In the genomic region with DNA sequence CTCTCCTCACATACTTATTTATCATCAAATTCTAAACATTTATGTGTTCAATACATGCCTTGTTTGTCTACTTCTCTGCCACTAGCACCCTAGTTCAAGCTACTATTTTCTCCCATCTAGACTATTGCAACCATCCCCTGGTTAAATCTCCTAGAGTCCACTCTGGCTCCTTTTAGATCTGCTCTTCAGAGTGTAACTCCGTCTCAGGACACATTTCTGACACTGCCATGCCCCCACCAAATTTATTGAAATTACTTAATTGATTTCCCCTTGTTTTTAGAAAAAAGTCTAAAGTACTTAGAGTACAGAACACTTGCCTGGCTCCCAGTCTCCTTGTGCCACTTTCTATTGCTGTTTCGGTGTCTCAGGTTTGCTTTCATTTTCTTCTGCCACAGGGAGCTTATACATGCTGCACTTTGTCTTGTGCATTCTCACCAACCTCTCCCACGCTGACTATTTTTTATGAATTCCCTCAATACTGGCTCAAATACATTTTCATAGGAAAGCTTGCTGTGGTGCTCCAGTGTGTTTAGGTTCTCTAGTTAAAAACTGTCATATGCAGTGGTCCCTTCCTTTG, we compare ENCODE assay signal across 1 cellular context.
TF ChIP-seq lines count a peak whose summit lies in the region.

No MANE protein-coding gene starts in this region.

TF ChIP-seq in HCT116, 20 proteins besides CTCF, POLR2A, EP300 and RAD21 (continued from another document):
- TF ChIP-seq, protein P1, sequence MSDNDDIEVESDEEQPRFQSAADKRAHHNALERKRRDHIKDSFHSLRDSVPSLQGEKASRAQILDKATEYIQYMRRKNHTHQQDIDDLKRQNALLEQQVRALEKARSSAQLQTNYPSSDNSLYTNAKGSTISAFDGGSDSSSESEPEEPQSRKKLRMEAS (IDR thresholded peaks at IDR 0.05), result no peak
- TF ChIP-seq, protein P2, sequence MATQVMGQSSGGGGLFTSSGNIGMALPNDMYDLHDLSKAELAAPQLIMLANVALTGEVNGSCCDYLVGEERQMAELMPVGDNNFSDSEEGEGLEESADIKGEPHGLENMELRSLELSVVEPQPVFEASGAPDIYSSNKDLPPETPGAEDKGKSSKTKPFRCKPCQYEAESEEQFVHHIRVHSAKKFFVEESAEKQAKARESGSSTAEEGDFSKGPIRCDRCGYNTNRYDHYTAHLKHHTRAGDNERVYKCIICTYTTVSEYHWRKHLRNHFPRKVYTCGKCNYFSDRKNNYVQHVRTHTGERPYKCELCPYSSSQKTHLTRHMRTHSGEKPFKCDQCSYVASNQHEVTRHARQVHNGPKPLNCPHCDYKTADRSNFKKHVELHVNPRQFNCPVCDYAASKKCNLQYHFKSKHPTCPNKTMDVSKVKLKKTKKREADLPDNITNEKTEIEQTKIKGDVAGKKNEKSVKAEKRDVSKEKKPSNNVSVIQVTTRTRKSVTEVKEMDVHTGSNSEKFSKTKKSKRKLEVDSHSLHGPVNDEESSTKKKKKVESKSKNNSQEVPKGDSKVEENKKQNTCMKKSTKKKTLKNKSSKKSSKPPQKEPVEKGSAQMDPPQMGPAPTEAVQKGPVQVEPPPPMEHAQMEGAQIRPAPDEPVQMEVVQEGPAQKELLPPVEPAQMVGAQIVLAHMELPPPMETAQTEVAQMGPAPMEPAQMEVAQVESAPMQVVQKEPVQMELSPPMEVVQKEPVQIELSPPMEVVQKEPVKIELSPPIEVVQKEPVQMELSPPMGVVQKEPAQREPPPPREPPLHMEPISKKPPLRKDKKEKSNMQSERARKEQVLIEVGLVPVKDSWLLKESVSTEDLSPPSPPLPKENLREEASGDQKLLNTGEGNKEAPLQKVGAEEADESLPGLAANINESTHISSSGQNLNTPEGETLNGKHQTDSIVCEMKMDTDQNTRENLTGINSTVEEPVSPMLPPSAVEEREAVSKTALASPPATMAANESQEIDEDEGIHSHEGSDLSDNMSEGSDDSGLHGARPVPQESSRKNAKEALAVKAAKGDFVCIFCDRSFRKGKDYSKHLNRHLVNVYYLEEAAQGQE (IDR thresholded peaks at IDR 0.05; ENCODE audit: low read depth), result no peak
- TF ChIP-seq JUND (IDR thresholded peaks at IDR 0.05) (no peak), ELF1 (IDR thresholded peaks at IDR 0.05; ENCODE audit: borderline replicate concordance, low read depth) (no peak), EZH2 (IDR thresholded peaks at IDR 0.05) (no peak), TCF7L2 (IDR thresholded peaks at IDR 0.05; ENCODE audit: borderline replicate concordance, extremely low read depth, insufficient read depth, insufficient read length) (no peak), POLR2AphosphoS5 (IDR thresholded peaks at IDR 0.05; ENCODE audit: low read depth, low read length) (no peak)
